10 cellular contexts compared by ENCODE assay signal in genomic region chr12:101642115-101643067, GRCh38. TPM values are rescaled to one million over a fixed set of nuclear protein-coding genes. Genes with fewer than 3 reads are reported as not detected.
DNase-seq lines count a peak whose midpoint lies in the region; ATAC-seq lines count a peak whose summit lies in the region.
"Had no signal": no experiment of that assay in that cellular context is flagged by ENCODE, and none has a peak within 500 bp of the region (broad histone marks: within the 10 kb centered on the region; RNA-seq: fewer than 3 reads in every experiment).

No MANE protein-coding gene starts in this region.

- peaks cover 21% of the 10 kb centered on the region for H3K27me3 ChIP-seq in ectodermal cell (ENCODE audit: control insufficient read depth, insufficient read depth, low read length, poor library complexity, severe bottlenecking)

- no peak for ATAC-seq in HG02763 (IDR thresholded peaks at IDR 0.05; ENCODE audit: unreplicated experiment)

- peak overlapping the region; percentile 17 for H3K4me3 ChIP-seq in ectodermal cell (ENCODE audit: insufficient read depth, low read depth, low read length)

- peak; percentile 7 for DNase-seq in stimulated activated CD4-positive, alpha-beta T cell treated with anti-CD3 and anti-CD28 coated beads, Interleukin-4, amount 100 ng/mL, for 1 hour
- DNase-seq in stimulated activated CD4-positive, alpha-beta T cell treated with anti-CD3 and anti-CD28 coated beads, Interleukin-4, amount 100 ng/mL, for 4 hours: no peak
- DNase-seq in mucosa of gallbladder (ENCODE audit: low spot score): peak; percentile 50
- DNase-seq in hepatic stellate cell (ENCODE audit: low spot score): no peak
- no peak for DNase-seq in NAMALWA (ENCODE audit: low spot score)
- DNase-seq in NCI-H524 treated with DMSO at 0.1 percent for 48 hours (lab: John Stamatoyannopoulos, UW): no peak
- DNase-seq: EL, NCI-H774 had no signal

- H3K9me3 ChIP-seq in ectodermal cell (ENCODE audit: control insufficient read depth, low read length): no peaks in the 10 kb centered on the region

- H3K4me1 ChIP-seq in ectodermal cell (ENCODE audit: control insufficient read depth, insufficient read depth, low read length): peaks cover 4% of the 10 kb centered on the region

- 17% methylated on average over 36 of the region's 36 CpGs for WGBS in ectodermal cell, 2 experiments

- no peak overlapping the region for H3K27ac ChIP-seq in ectodermal cell (ENCODE audit: insufficient read depth, low read depth, low read length, poor library complexity, severe bottlenecking)

- no peaks in the 10 kb centered on the region for H3K36me3 ChIP-seq in ectodermal cell (ENCODE audit: control insufficient read depth, insufficient read depth, low read length)

RNA-seq across cellular contexts. Expression of gene MYBPC1, which starts 47.6 kb away (rescaled TPM):
- 3.0 TPM for polyA plus RNA-seq in ectodermal cell (2013, experiment 1 of 4)
- polyA plus RNA-seq in ectodermal cell (2013, experiment 2 of 4): 1.8 TPM
- polyA plus RNA-seq in ectodermal cell (2013, experiment 3 of 4): 4.4 TPM
- 5.7 TPM for polyA plus RNA-seq in ectodermal cell (2013, experiment 4 of 4)
- total RNA-seq in mucosa of gallbladder: 0.55 TPM

RNA-seq across cellular contexts. Expression of gene CHPT1, which starts 55.0 kb away (rescaled TPM):
- polyA plus RNA-seq in ectodermal cell (2013, experiment 1 of 4): 14.5 TPM
- 12.0 TPM for polyA plus RNA-seq in ectodermal cell (2013, experiment 2 of 4)
- 10.3 TPM for polyA plus RNA-seq in ectodermal cell (2013, experiment 3 of 4)
- 11.2 TPM for polyA plus RNA-seq in ectodermal cell (2013, experiment 4 of 4)
- total RNA-seq in mucosa of gallbladder: 88.7 TPM

Comparison
In these comparisons a context has a peak if more than half of its experiments do, and no peak if none do; other contexts are left out.
1. DNase-seq: peak in stimulated activated CD4-positive, alpha-beta T cell treated with anti-CD3 and anti-CD28 coated beads, Interleukin-4, amount 100 ng/mL, for 1 hour (single experiment) and mucosa of gallbladder (single experiment); none in stimulated activated CD4-positive, alpha-beta T cell treated with anti-CD3 and anti-CD28 coated beads, Interleukin-4, amount 100 ng/mL, for 4 hours (0 of 2), hepatic stellate cell (single experiment), NAMALWA (single experiment) and NCI-H524 treated with DMSO at 0.1 percent for 48 hours (single experiment).